24 cellular contexts compared by ENCODE assay signal in the genomic region with DNA sequence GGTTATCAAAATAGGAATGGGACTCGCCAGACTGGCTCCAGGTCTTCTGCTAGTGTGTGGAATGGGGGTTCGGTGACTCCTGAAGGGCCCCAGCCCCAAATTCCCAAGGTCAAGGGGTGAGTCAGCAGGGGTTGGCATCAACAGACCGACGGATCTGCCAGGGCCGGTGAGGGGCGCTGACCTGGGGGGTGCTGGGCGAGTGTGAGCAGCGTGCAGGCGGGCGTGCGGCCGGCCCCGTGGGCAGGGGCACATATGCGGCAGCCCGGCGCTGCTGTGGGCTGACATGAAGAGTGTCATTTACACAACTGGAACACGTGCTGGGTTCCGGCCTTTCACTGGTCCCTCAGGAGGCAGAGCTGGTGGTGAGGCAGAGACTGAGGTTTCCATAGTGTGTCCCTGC. TPM values are rescaled to one million over a fixed set of nuclear protein-coding genes. Genes with fewer than 3 reads are reported as not detected.
DNase-seq lines count a peak whose midpoint lies in the region; ATAC-seq and TF ChIP-seq lines count a peak whose summit lies in the region.
"Had no signal": no experiment of that assay in that cellular context is flagged by ENCODE, and none has a peak within 500 bp of the region (broad histone marks: within the 10 kb centered on the region; RNA-seq: fewer than 3 reads in every experiment).

No MANE protein-coding gene starts in this region.

- no peak overlapping the region for H3K23ac ChIP-seq in mesenchymal stem cell (ENCODE audit: low read length in 2 of 2)

- H4K91ac ChIP-seq in mesenchymal stem cell (ENCODE audit: low read length): no peak overlapping the region

- H2AFZ ChIP-seq in mesenchymal stem cell (ENCODE audit: low read depth, low read length): no peak overlapping the region

- POLR2A ChIA-PET in RWPE1 (lab: Yijun Ruan, JAX; ENCODE audit: low non-redundant PET): no interaction called here

- H2BK5ac ChIP-seq in mesenchymal stem cell (ENCODE audit: low read depth, low read length, poor library complexity, severe bottlenecking): no peak overlapping the region

- DNase-seq in caudate nucleus (lab: John Stamatoyannopoulos, UW) (peak in 2 of 61 donors; percentile 22 to 58), mesenchymal stem cell (no peak), RWPE1 (ENCODE audit: low spot score) (no peak), activated T-cell treated with anti-CD3 and anti-CD28 coated beads for 4 hours (no peak)
- DNase-seq: C1 segment of cervical spinal cord; CD4-positive, alpha-beta memory T cell; COR-L47; DMS53; H7; KG1; MG63; NCI-H1105 treated with DMSO at 0.1 percent for 48 hours; NCI-H146; NCI-H2029; NCI-H446; NCI-H524 treated with DMSO at 0.1 percent for 48 hours; NCI-H774; SJCRH30 had no signal

- H3K14ac ChIP-seq in mesenchymal stem cell (ENCODE audit: low read length in 2 of 2): no peak overlapping the region

- TF ChIP-seq CTCF in RWPE1 (conservative IDR thresholded peaks at IDR 0.05; ENCODE audit: low read depth): no peak

- no peak overlapping the region for H3K18ac ChIP-seq in mesenchymal stem cell (ENCODE audit: low read depth in 1 of 2, low read length in 2 of 2)

- no peak overlapping the region for H2BK15ac ChIP-seq in mesenchymal stem cell (ENCODE audit: low read depth, poor library complexity, severe bottlenecking)

- no peaks in the 10 kb centered on the region for H3K9me3 ChIP-seq in BLaER1 treated with 17β-estradiol and CSF1 and Interleukin-3, amounts not matched to agents 10 nM and 100 nM (replicated peaks in 1 of 11)
- H3K9me3 ChIP-seq in mesenchymal stem cell (ENCODE audit: control insufficient read depth, low read length): no peaks in the 10 kb centered on the region
- H3K9me3 ChIP-seq: MG63, SJCRH30 had no signal

- peak overlapping the region; percentile 13 for H2AK5ac ChIP-seq in mesenchymal stem cell (ENCODE audit: low read length, severe bottlenecking)

- CTCF ChIA-PET in RWPE1 (lab: Yijun Ruan, JAX): no interaction called here

- H3K79me1 ChIP-seq in mesenchymal stem cell (replicated peaks; ENCODE audit: low read length, poor library complexity, severe bottlenecking): no peaks in the 10 kb centered on the region

- no peak overlapping the region for H4K8ac ChIP-seq in mesenchymal stem cell (ENCODE audit: low read length)

- 90% methylated on average over 18 of the region's 18 CpGs for WGBS in mesenchymal stem cell

- H3K9ac ChIP-seq in BLaER1 treated with 17β-estradiol and CSF1 and Interleukin-3, amounts not matched to agents 10 nM and 100 nM: no peak overlapping the region
- H3K9ac ChIP-seq in mesenchymal stem cell (ENCODE audit: low read length): no peak overlapping the region

- ATAC-seq in HG02852 (IDR thresholded peaks at IDR 0.05; ENCODE audit: unreplicated experiment): no peak

- H3K27ac ChIP-seq in BLaER1 treated with 17β-estradiol and CSF1 and Interleukin-3, amounts not matched to agents 10 nM and 100 nM: 0 out of 22 replicates have a peak overlapping the region, but pooled peaks of 2 of the 11 experiments have one; percentile 9 to 18
- peak overlapping the region; percentile 36 for H3K27ac ChIP-seq in caudate nucleus (ENCODE audit: low read depth, low read length)
- H3K27ac ChIP-seq in mesenchymal stem cell (ENCODE audit: low read length, poor library complexity, severe bottlenecking): no peak overlapping the region
- H3K27ac ChIP-seq in temporal lobe (ENCODE audit: low read depth, low read length): peak overlapping the region; percentile 0
- H3K27ac ChIP-seq in RWPE1: no peak overlapping the region
- H3K27ac ChIP-seq: SJCRH30 had no signal

- peak overlapping the region in 7 of 11 experiments; percentile 5 to 53 (median 25); a peak in 7 of 22 replicates for H3K4me2 ChIP-seq in BLaER1 treated with 17β-estradiol and CSF1 and Interleukin-3, amounts not matched to agents 10 nM and 100 nM
- H3K4me2 ChIP-seq in mesenchymal stem cell (ENCODE audit: low read length, poor library complexity, severe bottlenecking): no peak overlapping the region

- no peak overlapping the region for H3K4me3 ChIP-seq in BLaER1 treated with 17β-estradiol and CSF1 and Interleukin-3, amounts not matched to agents 10 nM and 100 nM
- H3K4me3 ChIP-seq in mesenchymal stem cell (ENCODE audit: insufficient read depth in 1 of 2, low read depth in 1 of 2, low read length in 2 of 2): no peak overlapping the region
- H3K4me3 ChIP-seq: MG63, SJCRH30 had no signal

- no peaks in the 10 kb centered on the region for H3K27me3 ChIP-seq in BLaER1 treated with 17β-estradiol and CSF1 and Interleukin-3, amounts not matched to agents 10 nM and 100 nM
- peaks cover 11 to 16% of the 10 kb centered on the region in 2 experiments for H3K27me3 ChIP-seq in mesenchymal stem cell (ENCODE audit: control insufficient read depth in 1 of 2, insufficient read depth in 1 of 2, low read length in 2 of 2)
- H3K27me3 ChIP-seq: MG63, SJCRH30 had no signal

- no peak overlapping the region for H3K4ac ChIP-seq in mesenchymal stem cell (ENCODE audit: low read depth in 1 of 2, low read length in 2 of 2)

- peaks cover 13 to 55% (median 43%) of the 10 kb centered on the region in 10 experiments; a peak in 19 of 20 replicates for H3K4me1 ChIP-seq in BLaER1 treated with 17β-estradiol and CSF1 and Interleukin-3, amounts not matched to agents 10 nM and 100 nM
- H3K4me1 ChIP-seq in mesenchymal stem cell (ENCODE audit: control insufficient read depth, insufficient read depth, low read depth, low read length): peaks cover 42% of the 10 kb centered on the region

- H2BK12ac ChIP-seq in mesenchymal stem cell (ENCODE audit: low read length in 2 of 2): no peak overlapping the region

- H3K36me3 ChIP-seq in BLaER1 treated with 17β-estradiol and CSF1 and Interleukin-3, amounts not matched to agents 10 nM and 100 nM: peaks cover 0 to 5% (median 0%) of the 10 kb centered on the region in 11 experiments; a peak in 1 of 22 replicates
- peaks cover 0 to 3% of the 10 kb centered on the region in 2 experiments for H3K36me3 ChIP-seq in mesenchymal stem cell (ENCODE audit: control insufficient read depth in 1 of 2, insufficient read depth in 2 of 2, low read depth in 1 of 2, low read length in 2 of 2)
- H3K36me3 ChIP-seq: MG63, SJCRH30 had no signal

- peaks cover 0 to 94% (median 27%) of the 10 kb centered on the region in 11 experiments; a peak in 15 of 22 replicates for H4K20me1 ChIP-seq in BLaER1 treated with 17β-estradiol and CSF1 and Interleukin-3, amounts not matched to agents 10 nM and 100 nM

- H2BK120ac ChIP-seq in mesenchymal stem cell (ENCODE audit: low read depth, low read length): no peak overlapping the region

RNA-seq across cellular contexts. Expression of a gene that starts 48.0 kb away (rescaled TPM):
- polyA plus RNA-seq in mesenchymal stem cell (2013, experiment 1 of 2): 0.11 TPM
- polyA plus RNA-seq in mesenchymal stem cell (2013, experiment 2 of 2): 0.10 TPM
- 7.6 TPM for total RNA-seq in temporal lobe
- total RNA-seq: A172; CD4-positive, alpha-beta memory T cell; Daoy; G401 had no signal
- polyA plus RNA-seq: CD4-positive, alpha-beta memory T cell had no signal

Comparison
In these comparisons a context has a peak if more than half of its experiments do, and no peak if none do; other contexts are left out.
1. H3K27ac ChIP-seq: peak in caudate nucleus (single experiment) and temporal lobe (single experiment); none in mesenchymal stem cell (single experiment) and RWPE1 (single experiment).